1 cellular context compared by ENCODE assay signal in genomic region chr2:26410764-26411243, GRCh38.
TF ChIP-seq lines count a peak whose summit lies in the region.

No MANE protein-coding gene starts in this region.

TF ChIP-seq in GM12878, 131 proteins besides CTCF, POLR2A, EP300 and RAD21 (continued from another document):
- no peak for TF ChIP-seq NKRF (conservative IDR thresholded peaks at IDR 0.05)
TF ChIP-seq in GM12878: peak in this region for 0.
